In the genomic region with DNA sequence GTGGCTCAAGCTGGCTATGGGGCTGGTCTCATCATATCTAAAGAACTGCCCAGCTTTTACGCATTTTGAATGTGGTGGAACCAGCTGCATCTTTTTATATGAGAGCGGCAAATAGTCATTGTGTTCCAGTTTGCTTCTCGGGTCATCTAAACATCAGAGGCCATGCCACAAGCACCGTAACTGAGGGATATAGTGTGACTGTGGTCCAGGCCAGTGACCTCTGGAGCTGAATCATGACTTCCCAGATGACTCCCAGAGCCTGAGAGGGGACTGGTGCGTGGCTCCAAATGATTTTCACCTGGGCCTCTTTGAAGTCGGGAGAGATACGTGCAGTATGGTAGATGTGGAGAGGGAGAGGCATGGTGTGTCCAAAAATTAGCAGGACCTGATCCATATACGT, we compare ENCODE assay signal across 14 cellular contexts.
A peak's percentile ranks its signal among the peaks of the same experiment; 100 is the strongest.
DNase-seq lines count a peak whose midpoint lies in the region; ATAC-seq and TF ChIP-seq lines count a peak whose summit lies in the region.
"Had no signal": no experiment of that assay in that cellular context is flagged by ENCODE, and none has a peak within 500 bp of the region (broad histone marks: within the 10 kb centered on the region; RNA-seq: fewer than 3 reads in every experiment).

No MANE protein-coding gene starts in this region.

- no peaks in the 10 kb centered on the region for H3K36me3 Mint-ChIP-seq in activated T-helper 17 cell treated with anti-CD3 and anti-CD28 coated beads, Interleukin-2, amount 50 U/mL, for 72 hours (ENCODE audit: low read depth)
- no peaks in the 10 kb centered on the region for H3K36me3 Mint-ChIP-seq in glutamatergic neuron (ENCODE audit: unreplicated experiment)
- no peaks in the 10 kb centered on the region for H3K36me3 Mint-ChIP-seq in activated CD8-positive, alpha-beta T cell treated with anti-CD3 and anti-CD28 coated beads for 36 hours (ENCODE audit: low read depth)

- H3K27me3 Mint-ChIP-seq in activated T-helper 17 cell treated with anti-CD3 and anti-CD28 coated beads, Interleukin-2, amount 50 U/mL, for 72 hours, result no peaks in the 10 kb centered on the region
- peaks cover 8% of the 10 kb centered on the region for H3K27me3 Mint-ChIP-seq in glutamatergic neuron (ENCODE audit: unreplicated experiment)
- H3K27me3 Mint-ChIP-seq in activated CD8-positive, alpha-beta T cell treated with anti-CD3 and anti-CD28 coated beads for 36 hours, result no peaks in the 10 kb centered on the region
- H3K27me3 Mint-ChIP-seq: memory B cell had no signal

- TF ChIP-seq POLR2A in erythroblast (IDR thresholded peaks at IDR 0.05; ENCODE audit: low read length), result no peak

- H3K27ac ChIP-seq in psoas muscle, result peak overlapping the region; percentile 27

- no peaks in the 10 kb centered on the region for H3K36me3 ChIP-seq in psoas muscle (ENCODE audit: insufficient read depth in 1 of 2, low read depth in 1 of 2)

- H3K4me3 Mint-ChIP-seq in activated T-helper 17 cell treated with anti-CD3 and anti-CD28 coated beads, Interleukin-2, amount 50 U/mL, for 72 hours, result no peak overlapping the region
- no peak overlapping the region for H3K4me3 Mint-ChIP-seq in glutamatergic neuron (ENCODE audit: unreplicated experiment)
- no peak overlapping the region for H3K4me3 Mint-ChIP-seq in activated CD8-positive, alpha-beta T cell treated with anti-CD3 and anti-CD28 coated beads for 36 hours
- H3K4me3 Mint-ChIP-seq: memory B cell had no signal

- no peaks in the 10 kb centered on the region for H3K9me3 Mint-ChIP-seq in activated T-helper 17 cell treated with anti-CD3 and anti-CD28 coated beads, Interleukin-2, amount 50 U/mL, for 72 hours
- peaks cover 2% of the 10 kb centered on the region for H3K9me3 Mint-ChIP-seq in glutamatergic neuron (ENCODE audit: unreplicated experiment)
- H3K9me3 Mint-ChIP-seq in activated CD8-positive, alpha-beta T cell treated with anti-CD3 and anti-CD28 coated beads for 36 hours, result no peaks in the 10 kb centered on the region
- H3K9me3 Mint-ChIP-seq: memory B cell had no signal

- peaks cover 17% of the 10 kb centered on the region for H3K4me1 Mint-ChIP-seq in activated T-helper 17 cell treated with anti-CD3 and anti-CD28 coated beads, Interleukin-2, amount 50 U/mL, for 72 hours
- H3K4me1 Mint-ChIP-seq in glutamatergic neuron (ENCODE audit: low read depth, unreplicated experiment), result peaks cover 29% of the 10 kb centered on the region
- H3K4me1 Mint-ChIP-seq in activated CD8-positive, alpha-beta T cell treated with anti-CD3 and anti-CD28 coated beads for 36 hours (ENCODE audit: low read depth), result peaks cover 30% of the 10 kb centered on the region

- POLR2A ChIA-PET in activated CD8-positive, alpha-beta T cell treated with anti-CD3 and anti-CD28 coated beads for 36 hours (lab: Charles Lee), result interaction anchor here (1.5 kb wide), 1 partner anchor 13 kb away, joined by 3 read pairs; no protein-coding TSS in a partner anchor

- no peaks in the 10 kb centered on the region for H3K27me3 ChIP-seq in psoas muscle (ENCODE audit: insufficient read depth in 3 of 3, low read length in 2 of 3)
- H3K27me3 ChIP-seq: BLaER1 treated with 17β-estradiol and CSF1 and Interleukin-3, amounts not matched to agents 10 nM and 100 nM had no signal

- peaks cover 57% of the 10 kb centered on the region for H3K4me1 ChIP-seq in psoas muscle

- TF ChIP-seq CTCF in glutamatergic neuron (IDR thresholded peaks at IDR 0.05; ENCODE audit: partially characterized antibody, unreplicated experiment) (no peak), psoas muscle (IDR thresholded peaks at IDR 0.05) (no peak)
- no peak for TF ChIP-seq CTCF in activated CD8-positive, alpha-beta T cell treated with anti-CD3 and anti-CD28 coated beads for 36 hours (IDR thresholded peaks at IDR 0.05)

- ATAC-seq in activated T-helper 17 cell treated with anti-CD3 and anti-CD28 coated beads, Interleukin-2, amount 50 U/mL, for 72 hours (replicated peaks), result no peak
- ATAC-seq in psoas muscle (peak; percentile 33 to 53 (median 36)), GM19395 (IDR thresholded peaks at IDR 0.05; ENCODE audit: unreplicated experiment) (no peak)
- ATAC-seq in activated CD8-positive, alpha-beta T cell treated with anti-CD3 and anti-CD28 coated beads for 36 hours, result no peak

- intact Hi-C loops in psoas muscle (cut with DNase I), result loop anchor here in 1 of 2 donors (5.0 kb wide), 1 partner anchor 63 kb away; no protein-coding TSS in a partner anchor
- intact Hi-C loops in activated CD8-positive, alpha-beta T cell treated with anti-CD3 and anti-CD28 coated beads for 36 hours (cut with micrococcal nuclease), result no loop called here

- H3K27ac Mint-ChIP-seq in activated T-helper 17 cell treated with anti-CD3 and anti-CD28 coated beads, Interleukin-2, amount 50 U/mL, for 72 hours, result peak overlapping the region; percentile 27
- peak overlapping the region; percentile 62 for H3K27ac Mint-ChIP-seq in glutamatergic neuron (ENCODE audit: unreplicated experiment)
- no peak overlapping the region for H3K27ac Mint-ChIP-seq in activated CD8-positive, alpha-beta T cell treated with anti-CD3 and anti-CD28 coated beads for 36 hours
- H3K27ac Mint-ChIP-seq: memory B cell had no signal

- no peaks in the 10 kb centered on the region for H3K9me3 ChIP-seq in psoas muscle
- H3K9me3 ChIP-seq: BLaER1 treated with 17β-estradiol and CSF1 and Interleukin-3, amounts not matched to agents 10 nM and 100 nM had no signal

- CTCF ChIA-PET in activated CD8-positive, alpha-beta T cell treated with anti-CD3 and anti-CD28 coated beads for 36 hours (lab: Charles Lee), result interaction anchor here (0.6 to 1.3 kb wide), 2 partner anchors 20 to 109 kb away, joined by 3 to 4 read pairs; no protein-coding TSS in a partner anchor

- 62 to 79% (median 63%) methylated on average over 8 of the region's 8 CpGs for WGBS in psoas muscle, 3 donors

- H3K4me3 ChIP-seq in psoas muscle, result no peak overlapping the region
- H3K4me3 ChIP-seq: BLaER1 treated with 17β-estradiol and CSF1 and Interleukin-3, amounts not matched to agents 10 nM and 100 nM; coronary artery had no signal

- DNase-seq in EH (ENCODE audit: low read depth) (peak; percentile 57), glutamatergic neuron (no peak), psoas muscle (no peak), erythroblast (lab: John Stamatoyannopoulos, UW) (no peak), NCI-H2196 (lab: John Stamatoyannopoulos, UW; ENCODE audit: unreplicated experiment) (no peak)
- DNase-seq in activated CD8-positive, alpha-beta T cell treated with anti-CD3 and anti-CD28 coated beads for 36 hours, result no peak
- DNase-seq: activated effector memory CD4-positive, alpha-beta T cell treated with anti-CD3 and anti-CD28 coated beads, Interleukin-2, amount 50 U/mL, for 16 hours; NCI-H1436 treated with DMSO at 0.1 percent for 48 hours; NK-92 treated with Interleukin-12 subunit alpha and Interleukin-12 subunit beta, amount 100 ng/mL, for 24 hours had no signal

Comparison
In these comparisons a context has a peak if more than half of its experiments do, and no peak if none do; other contexts are left out.
1. ATAC-seq: peak in psoas muscle (4 of 4); none in activated T-helper 17 cell treated with anti-CD3 and anti-CD28 coated beads, Interleukin-2, amount 50 U/mL, for 72 hours (single experiment), GM19395 (single experiment) and activated CD8-positive, alpha-beta T cell treated with anti-CD3 and anti-CD28 coated beads for 36 hours (single experiment).